ENCODE assay signal across 33 cellular contexts in genomic region chr11:104432981-104433380, GRCh38.
"Had no signal": no experiment of that assay in that cellular context is flagged by ENCODE, and none has a peak within 500 bp of the region (broad histone marks: within the 10 kb centered on the region; RNA-seq: fewer than 3 reads in every experiment).

No MANE protein-coding gene starts in this region.

- H3K27ac Mint-ChIP-seq: activated B cell treated with CpG ODN at 0.5 μM for 24 hours; activated CD8-positive, alpha-beta T cell treated with anti-CD3 and anti-CD28 coated beads for 36 hours; activated naive CD4-positive, alpha-beta T cell treated with anti-CD3 and anti-CD28 coated beads for 36 hours; activated naive CD4-positive, alpha-beta T cell treated with anti-CD3 and anti-CD28 coated beads, Interleukin-2, amount 50 U/mL, for 24 hours; activated naive CD8-positive, alpha-beta T cell treated with anti-CD3 and anti-CD28 coated beads for 36 hours; activated naive CD8-positive, alpha-beta T cell treated with anti-CD3 and anti-CD28 coated beads, Interleukin-2, amount 50 U/mL, for 24 hours; activated T-helper 17 cell treated with anti-CD3 and anti-CD28 coated beads, Interleukin-2, amount 50 U/mL, for 72 hours; dendritic cell treated with granulocyte-macrophage colony-stimulating factor and Interleukin-4, amounts not matched to agents 40 ng/mL and 50 ng/mL, for 4 days; endodermal cell; T-helper 17 cell; T-helper 2 cell treated with Interferon-gamma antibody and Interleukin-4, amounts not matched to agents 5 μg/mL and 100 μg/mL, for 36 hours had no signal

- H3K4me3 ChIP-seq: adrenal gland, coronary artery, dorsolateral prefrontal cortex, gastrocnemius medialis, heart left ventricle had no signal

- DNase-seq: activated B cell treated with CpG ODN at 0.5 μM for 24 hours; activated CD4-positive, alpha-beta T cell treated with anti-CD3 and anti-CD28 coated beads for 48 hours; activated CD4-positive, alpha-beta T cell treated with anti-CD3 and anti-CD28 coated beads, Interleukin-2, amount 50 U/mL, for 1 hour; activated CD4-positive, alpha-beta T cell treated with anti-CD3 and anti-CD28 coated beads, Interleukin-2, amount 50 U/mL, for 48 hours; activated CD8-positive, alpha-beta memory T cell treated with anti-CD3 and anti-CD28 coated beads for 24 hours; activated CD8-positive, alpha-beta T cell treated with anti-CD3 and anti-CD28 coated beads for 36 hours; activated effector memory CD4-positive, alpha-beta T cell treated with Interleukin-2 at 50 U/mL for 16 hours; activated naive CD4-positive, alpha-beta T cell treated with anti-CD3 and anti-CD28 coated beads for 36 hours; activated naive CD8-positive, alpha-beta T cell treated with anti-CD3 and anti-CD28 coated beads for 36 hours; activated naive CD8-positive, alpha-beta T cell treated with anti-CD3 and anti-CD28 coated beads, Interleukin-2, amount 50 U/mL, for 24 hours; activated T-cell treated with anti-CD3 and anti-CD28 coated beads, Interleukin-2, amount 50 U/mL, for 4 hours; adrenal gland; amygdala; aorta; brain microvascular endothelial cell; dorsolateral prefrontal cortex; effector memory CD4-positive, alpha-beta T cell; endodermal cell; foreskin keratinocyte; gastrocnemius medialis; glutamatergic neuron; heart left ventricle; T-helper 17 cell; T1000; WERI-Rb-1 had no signal

- H3K9me3 Mint-ChIP-seq: activated B cell treated with CpG ODN at 0.5 μM for 24 hours; activated CD8-positive, alpha-beta T cell treated with anti-CD3 and anti-CD28 coated beads for 36 hours; activated naive CD4-positive, alpha-beta T cell treated with anti-CD3 and anti-CD28 coated beads for 36 hours; activated naive CD4-positive, alpha-beta T cell treated with anti-CD3 and anti-CD28 coated beads, Interleukin-2, amount 50 U/mL, for 24 hours; activated naive CD8-positive, alpha-beta T cell treated with anti-CD3 and anti-CD28 coated beads for 36 hours; activated naive CD8-positive, alpha-beta T cell treated with anti-CD3 and anti-CD28 coated beads, Interleukin-2, amount 50 U/mL, for 24 hours; activated T-cell treated with anti-CD3 and anti-CD28 coated beads, Interleukin-2, amount 50 U/mL, for 4 hours; activated T-helper 17 cell treated with anti-CD3 and anti-CD28 coated beads, Interleukin-2, amount 50 U/mL, for 72 hours; central memory CD8-positive, alpha-beta T cell; dendritic cell treated with granulocyte-macrophage colony-stimulating factor and Interleukin-4, amounts not matched to agents 40 ng/mL and 50 ng/mL, for 4 days; endodermal cell; T-helper 2 cell treated with Interferon-gamma antibody and Interleukin-4, amounts not matched to agents 5 μg/mL and 100 μg/mL, for 36 hours had no signal

- H3K27me3 Mint-ChIP-seq: activated B cell treated with CpG ODN at 0.5 μM for 24 hours; activated CD8-positive, alpha-beta T cell treated with anti-CD3 and anti-CD28 coated beads for 36 hours; dendritic cell treated with granulocyte-macrophage colony-stimulating factor and Interleukin-4, amounts not matched to agents 40 ng/mL and 50 ng/mL, for 4 days had no signal

- H3K4me1 Mint-ChIP-seq: activated B cell treated with CpG ODN at 0.5 μM for 24 hours; activated naive CD4-positive, alpha-beta T cell treated with anti-CD3 and anti-CD28 coated beads, Interleukin-2, amount 50 U/mL, for 24 hours; activated naive CD8-positive, alpha-beta T cell treated with anti-CD3 and anti-CD28 coated beads for 36 hours; activated naive CD8-positive, alpha-beta T cell treated with anti-CD3 and anti-CD28 coated beads, Interleukin-2, amount 50 U/mL, for 24 hours; activated T-helper 17 cell treated with anti-CD3 and anti-CD28 coated beads, Interleukin-2, amount 50 U/mL, for 72 hours; central memory CD8-positive, alpha-beta T cell; endodermal cell; T-helper 17 cell had no signal

- H3K36me3 ChIP-seq: adrenal gland, brain microvascular endothelial cell, gastrocnemius medialis, heart left ventricle, WERI-Rb-1 had no signal

- H3K4me1 ChIP-seq: adrenal gland, foreskin keratinocyte, gastrocnemius medialis had no signal

- H3K4me3 Mint-ChIP-seq: activated B cell treated with CpG ODN at 0.5 μM for 24 hours; activated CD8-positive, alpha-beta T cell treated with anti-CD3 and anti-CD28 coated beads for 36 hours; activated naive CD4-positive, alpha-beta T cell treated with anti-CD3 and anti-CD28 coated beads for 36 hours; activated naive CD4-positive, alpha-beta T cell treated with anti-CD3 and anti-CD28 coated beads, Interleukin-2, amount 50 U/mL, for 24 hours; activated naive CD8-positive, alpha-beta T cell treated with anti-CD3 and anti-CD28 coated beads for 36 hours; activated naive CD8-positive, alpha-beta T cell treated with anti-CD3 and anti-CD28 coated beads, Interleukin-2, amount 50 U/mL, for 24 hours; activated T-cell treated with anti-CD3 and anti-CD28 coated beads, Interleukin-2, amount 50 U/mL, for 4 hours; activated T-helper 17 cell treated with anti-CD3 and anti-CD28 coated beads, Interleukin-2, amount 50 U/mL, for 72 hours; central memory CD8-positive, alpha-beta T cell; dendritic cell treated with granulocyte-macrophage colony-stimulating factor and Interleukin-4, amounts not matched to agents 40 ng/mL and 50 ng/mL, for 4 days; endodermal cell; T-helper 17 cell; T-helper 2 cell treated with Interferon-gamma antibody and Interleukin-4, amounts not matched to agents 5 μg/mL and 100 μg/mL, for 36 hours had no signal

- H3K9me3 ChIP-seq: adrenal gland, gastrocnemius medialis had no signal

- H3K36me3 Mint-ChIP-seq: activated naive CD4-positive, alpha-beta T cell treated with anti-CD3 and anti-CD28 coated beads, Interleukin-2, amount 50 U/mL, for 24 hours; activated naive CD8-positive, alpha-beta T cell treated with anti-CD3 and anti-CD28 coated beads for 36 hours had no signal

- H3K27ac ChIP-seq: adrenal gland, brain microvascular endothelial cell, coronary artery, dorsolateral prefrontal cortex, foreskin keratinocyte, gastrocnemius medialis, heart left ventricle, WERI-Rb-1 had no signal

- ATAC-seq: activated CD4-positive, CD25-positive, alpha-beta regulatory T cell treated with anti-CD3 and anti-CD28 coated beads, Interleukin-2, amount 50 U/mL, for 24 hours; activated CD8-positive, alpha-beta T cell treated with anti-CD3 and anti-CD28 coated beads for 36 hours; activated naive CD8-positive, alpha-beta T cell treated with anti-CD3 and anti-CD28 coated beads, Interleukin-2, amount 50 U/mL, for 24 hours; activated T-cell treated with anti-CD3 and anti-CD28 coated beads, Interleukin-2, amount 50 U/mL, for 4 hours; activated T-helper 17 cell treated with anti-CD3 and anti-CD28 coated beads, Interleukin-2, amount 50 U/mL, for 72 hours; esophagus mucosa; gastrocnemius medialis; heart left ventricle; T-helper 17 cell had no signal

- H3K27me3 ChIP-seq: brain microvascular endothelial cell, foreskin keratinocyte, gastrocnemius medialis, heart left ventricle had no signal
